ENCODE assay signal across 8 cellular contexts in the genomic region with DNA sequence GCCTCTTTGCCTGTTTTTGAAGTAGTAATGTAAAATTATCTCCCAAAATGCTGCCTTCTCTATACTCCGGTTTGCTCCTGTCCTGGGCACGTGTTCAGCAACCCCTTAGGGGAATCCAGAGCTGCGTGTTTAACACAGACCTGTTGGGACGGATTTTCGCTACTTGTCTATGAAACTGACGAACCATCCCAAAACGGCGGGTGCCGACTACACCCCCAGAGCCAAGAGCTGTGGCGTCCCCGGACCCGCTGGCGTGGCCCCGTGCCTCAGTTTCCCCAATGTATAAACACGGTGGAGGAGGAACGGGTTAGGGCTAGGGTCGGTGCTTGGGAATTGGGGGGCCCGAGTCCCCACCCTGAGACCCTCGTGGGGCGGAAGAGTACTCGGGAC. TPM values are rescaled to one million over a fixed set of nuclear protein-coding genes. Genes with fewer than 3 reads are reported as not detected.
DNase-seq lines count a peak whose midpoint lies in the region; ATAC-seq, FAIRE-seq and TF ChIP-seq lines count a peak whose summit lies in the region.

No MANE protein-coding gene starts in this region.

- no peaks in the 10 kb centered on the region for H3K36me3 ChIP-seq in A673 (ENCODE audit: insufficient read depth, low read length, poor library complexity, severe bottlenecking)
- no peaks in the 10 kb centered on the region for H3K36me3 ChIP-seq in endocrine pancreas (ENCODE audit: control insufficient read depth, insufficient read depth, low read length)
- H3K36me3 ChIP-seq in mucosa of stomach (ENCODE audit: control insufficient read depth, insufficient read depth, low read length), result no peaks in the 10 kb centered on the region
- H3K36me3 ChIP-seq in thyroid gland, result no peaks in the 10 kb centered on the region

- intact Hi-C loops in A673 (cut with micrococcal nuclease; ENCODE audit: unreplicated experiment), result no loop called here
- intact Hi-C loops in thyroid gland (cut with DNase I), result no loop called here

- H3K9me3 ChIP-seq in A673 (ENCODE audit: low read depth, low read length, poor library complexity, severe bottlenecking) (no peaks in the 10 kb centered on the region), endocrine pancreas (ENCODE audit: control insufficient read depth, low read length) (no peaks in the 10 kb centered on the region), mucosa of stomach (ENCODE audit: control insufficient read depth, low read length) (no peaks in the 10 kb centered on the region), thyroid gland (no peaks in the 10 kb centered on the region)

- peaks cover 1% of the 10 kb centered on the region for H3K36me3 Mint-ChIP-seq in T-helper 2 cell treated with Interferon-gamma antibody and Interleukin-4, amounts not matched to agents 5 μg/mL and 100 μg/mL, for 36 hours (ENCODE audit: low read depth)

- H3K27me3 ChIP-seq in A673 (replicated peaks; ENCODE audit: insufficient read depth, low read depth, low read length, poor library complexity), result no peaks in the 10 kb centered on the region
- H3K27me3 ChIP-seq in endocrine pancreas (ENCODE audit: control insufficient read depth, insufficient read depth, low read length), result no peaks in the 10 kb centered on the region
- no peaks in the 10 kb centered on the region for H3K27me3 ChIP-seq in mucosa of stomach (ENCODE audit: control insufficient read depth, insufficient read depth, low read length)
- no peaks in the 10 kb centered on the region for H3K27me3 ChIP-seq in thyroid gland

- WGBS in thyroid gland, 2 donors, result 7 to 8% methylated on average over 12 to 17 of the region's 21 CpGs

- TF ChIP-seq CTCF in A673 (conservative IDR thresholded peaks at IDR 0.05; ENCODE audit: low read depth, low read length) (no peak), thyroid gland (IDR thresholded peaks at IDR 0.05) (no peak)

- CTCF ChIA-PET in A673 (lab: Charles Lee), result no interaction called here

- no peaks in the 10 kb centered on the region for H3K4me1 ChIP-seq in A673 (ENCODE audit: insufficient read depth, low read length, poor library complexity, severe bottlenecking)
- peaks cover 7% of the 10 kb centered on the region for H3K4me1 ChIP-seq in endocrine pancreas (ENCODE audit: control insufficient read depth, insufficient read depth, low read length)
- H3K4me1 ChIP-seq in mucosa of stomach (ENCODE audit: control insufficient read depth, insufficient read depth, low read length), result peaks cover 10% of the 10 kb centered on the region
- H3K4me1 ChIP-seq in thyroid gland, result peaks cover 7 to 13% of the 10 kb centered on the region in 2 donors

- H3K27ac ChIP-seq in A673 (ENCODE audit: low read depth, low read length, poor library complexity, severe bottlenecking) (no peak overlapping the region), thyroid gland (peak overlapping the region; percentile 20 to 80 (median 60))

- H3K4me3 Mint-ChIP-seq in T-helper 2 cell treated with Interferon-gamma antibody and Interleukin-4, amounts not matched to agents 5 μg/mL and 100 μg/mL, for 36 hours, result peak overlapping the region; percentile 94

- H3K4me1 Mint-ChIP-seq in T-helper 2 cell treated with Interferon-gamma antibody and Interleukin-4, amounts not matched to agents 5 μg/mL and 100 μg/mL, for 36 hours (ENCODE audit: low read depth), result peaks cover 15% of the 10 kb centered on the region

- ATAC-seq in GM19023 (IDR thresholded peaks at IDR 0.05; ENCODE audit: unreplicated experiment), result no peak

- DNase-seq in A673 (ENCODE audit: low spot score) (peak; percentile 0), GM18507 (ENCODE audit: extremely low spot score, insufficient read length, low read depth) (no peak), thyroid gland (peak; percentile 37 to 47), occipital lobe (lab: John Stamatoyannopoulos, UW) (no peak)
- DNase-seq in T-helper 2 cell treated with Interferon-gamma antibody and Interleukin-4, amounts not matched to agents 5 μg/mL and 100 μg/mL, for 36 hours (ENCODE audit: low spot score), result peak; percentile 8

- peaks cover 5% of the 10 kb centered on the region for H3K27me3 Mint-ChIP-seq in T-helper 2 cell treated with Interferon-gamma antibody and Interleukin-4, amounts not matched to agents 5 μg/mL and 100 μg/mL, for 36 hours (ENCODE audit: low read depth)

- POLR2A ChIA-PET in A673 (lab: Charles Lee; ENCODE audit: low non-redundant PET), result no interaction called here

- peak overlapping the region; percentile 90 for H3K27ac Mint-ChIP-seq in T-helper 2 cell treated with Interferon-gamma antibody and Interleukin-4, amounts not matched to agents 5 μg/mL and 100 μg/mL, for 36 hours

- no peaks in the 10 kb centered on the region for H3K9me3 Mint-ChIP-seq in T-helper 2 cell treated with Interferon-gamma antibody and Interleukin-4, amounts not matched to agents 5 μg/mL and 100 μg/mL, for 36 hours

- peak overlapping the region; percentile 54 for H3K4me3 ChIP-seq in A673 (ENCODE audit: low read depth, low read length, poor library complexity, severe bottlenecking)
- H3K4me3 ChIP-seq in endocrine pancreas (ENCODE audit: control insufficient read depth, insufficient read depth, low read length), result no peak overlapping the region
- peak overlapping the region; percentile 86 for H3K4me3 ChIP-seq in mucosa of stomach (ENCODE audit: low read length)
- peak overlapping the region in 2 of 3 donors; percentile 61 to 70 for H3K4me3 ChIP-seq in thyroid gland (replicated peaks in 1 of 3)

- no peak for TF ChIP-seq POLR2A in thyroid gland (IDR thresholded peaks at IDR 0.05)

- no TSS peak for BruUV-seq in A673 (replicated peaks; lab: Mats Ljungman, UMichigan)

- FAIRE-seq in GM18507 (lab: Jason Lieb, UNC), result peak; percentile 60

- H3K9ac ChIP-seq in endocrine pancreas (ENCODE audit: control insufficient read depth, insufficient read depth, low read length) (peak overlapping the region; percentile 51), mucosa of stomach (ENCODE audit: low read length) (peak overlapping the region; percentile 75)

RNA-seq across cellular contexts. Expression of a gene that starts 0.5 kb away (rescaled TPM):
- total RNA-seq in A673 (2021) (not detected in 2 replicates), thyroid gland (10 to 100 TPM; 12.2 to 18.9 (median 16.2) TPM), occipital lobe (3.6 TPM)

Comparison
In these comparisons a context has a peak if more than half of its experiments do, and no peak if none do; other contexts are left out.
1. DNase-seq: peak in A673 (single experiment), T-helper 2 cell treated with Interferon-gamma antibody and Interleukin-4, amounts not matched to agents 5 μg/mL and 100 μg/mL, for 36 hours (single experiment) and thyroid gland (2 of 2); none in GM18507 (single experiment) and occipital lobe (single experiment).